In genomic region chr3:124780767-124781485, GRCh38 we compare ENCODE assay signal across 8 cellular contexts. TPM values are rescaled to one million over a fixed set of nuclear protein-coding genes. Genes with fewer than 3 reads are reported as not detected.
A peak's percentile ranks its signal among the peaks of the same experiment; 100 is the strongest.
DNase-seq lines count a peak whose midpoint lies in the region; FAIRE-seq and TF ChIP-seq lines count a peak whose summit lies in the region.

No MANE protein-coding gene starts in this region.

- TF ChIP-seq CTCF in astrocyte (IDR thresholded peaks at IDR 0.05; ENCODE audit: insufficient read depth, low read depth, low read length): no peak
- no peak for TF ChIP-seq CTCF in smooth muscle cell (IDR thresholded peaks at IDR 0.05; ENCODE audit: borderline replicate concordance, insufficient read depth, poor library complexity, severe bottlenecking)
- no peak for TF ChIP-seq CTCF in CD14-positive monocyte (IDR thresholded peaks at IDR 0.05)

- peak; percentile 63 for FAIRE-seq in astrocyte (lab: Jason Lieb, UNC)

- H3K4me1 Mint-ChIP-seq in astrocyte (ENCODE audit: low read depth, unreplicated experiment) (peaks cover 40% of the 10 kb centered on the region), immature natural killer cell (peaks cover 40 to 51% of the 10 kb centered on the region in 2 donors), CD14-positive monocyte (peaks cover 37% of the 10 kb centered on the region)

- WGBS in smooth muscle cell (ENCODE audit: low lambda C conversion rate): 9% methylated on average over 14 of the region's 15 CpGs

- H3K9ac ChIP-seq in HUES6 (ENCODE audit: low read length) (peak overlapping the region; percentile 27), astrocyte (ENCODE audit: low read length) (peak overlapping the region; percentile 74), smooth muscle cell (ENCODE audit: low read depth) (peak overlapping the region; percentile 84)

- H3K27me3 ChIP-seq in HUES6 (ENCODE audit: control insufficient read depth, insufficient read depth, low read length) (no peaks in the 10 kb centered on the region), astrocyte (ENCODE audit: insufficient read depth, low read length) (no peaks in the 10 kb centered on the region), smooth muscle cell (ENCODE audit: low read depth) (no peaks in the 10 kb centered on the region)

- H2AFZ ChIP-seq in astrocyte (ENCODE audit: low read depth, low read length) (peak overlapping the region; percentile 6), smooth muscle cell (ENCODE audit: low read depth) (no peak overlapping the region)

- H3K27ac ChIP-seq in HUES6 (ENCODE audit: low read depth, low read length) (no peak overlapping the region; the same call in 1 of the 2 replicates), astrocyte (ENCODE audit: low read depth, low read length) (peak overlapping the region; percentile 83), smooth muscle cell (ENCODE audit: low read depth) (peak overlapping the region; percentile 98)

- H3K9me3 Mint-ChIP-seq in astrocyte (ENCODE audit: unreplicated experiment) (no peaks in the 10 kb centered on the region), immature natural killer cell (no peaks in the 10 kb centered on the region), CD14-positive monocyte (peaks cover 0 to 2% (median 0%) of the 10 kb centered on the region in 7 donors)

- H3K27me3 Mint-ChIP-seq in astrocyte (ENCODE audit: low read depth, unreplicated experiment): no peaks in the 10 kb centered on the region
- H3K27me3 Mint-ChIP-seq in immature natural killer cell (ENCODE audit: low read depth in 3 of 3): peaks cover 8 to 13% (median 8%) of the 10 kb centered on the region in 3 donors
- peaks cover 4 to 18% (median 4%) of the 10 kb centered on the region in 3 donors for H3K27me3 Mint-ChIP-seq in CD14-positive monocyte (ENCODE audit: low read depth in 3 of 3)

- H3K9me3 ChIP-seq in HUES6 (ENCODE audit: control insufficient read depth, insufficient read depth, low read depth, low read length): no peaks in the 10 kb centered on the region
- no peaks in the 10 kb centered on the region for H3K9me3 ChIP-seq in astrocyte (ENCODE audit: insufficient read depth, low read depth, low read length)
- H3K9me3 ChIP-seq in smooth muscle cell (replicated peaks; ENCODE audit: low read depth): no peaks in the 10 kb centered on the region

- H3K36me3 ChIP-seq in HUES6 (ENCODE audit: control insufficient read depth, insufficient read depth, low read length) (peaks cover 72% of the 10 kb centered on the region), astrocyte (ENCODE audit: insufficient read depth, low read length) (peaks cover 4% of the 10 kb centered on the region), smooth muscle cell (ENCODE audit: low read depth) (no peaks in the 10 kb centered on the region)

- H3K79me2 ChIP-seq in astrocyte (ENCODE audit: insufficient read depth, low read length) (peaks cover 9% of the 10 kb centered on the region), smooth muscle cell (ENCODE audit: low read depth) (peaks cover 14% of the 10 kb centered on the region)

- H3K4me1 ChIP-seq in HUES6 (ENCODE audit: control insufficient read depth, insufficient read depth, low read length) (peaks cover 49% of the 10 kb centered on the region), astrocyte (ENCODE audit: insufficient read depth, low read length) (peaks cover 41% of the 10 kb centered on the region), smooth muscle cell (ENCODE audit: low read depth) (peaks cover 17% of the 10 kb centered on the region)

- H3K4me2 ChIP-seq in astrocyte (ENCODE audit: low read length): peak overlapping the region; percentile 69
- peak overlapping the region; percentile 72 for H3K4me2 ChIP-seq in smooth muscle cell

- H3K36me3 Mint-ChIP-seq in astrocyte (ENCODE audit: low read depth, unreplicated experiment) (peaks cover 17% of the 10 kb centered on the region), immature natural killer cell (peaks cover 0 to 7% (median 4%) of the 10 kb centered on the region in 3 donors), CD14-positive monocyte (no peaks in the 10 kb centered on the region)

- intact Hi-C loops in CD14-positive monocyte (cut with micrococcal nuclease): loop anchor here in 1 of 2 donors (5.0 kb wide), 1 partner anchor 106 kb away; the partner anchor contains the start of gene ITGB5

- peaks cover 10% of the 10 kb centered on the region for H3F3A ChIP-seq in smooth muscle cell (ENCODE audit: low read depth)

- DNase-seq in astrocyte (ENCODE audit: low read depth) (peak; percentile 78), immature natural killer cell (no peak), smooth muscle cell (lab: John Stamatoyannopoulos, UW; ENCODE audit: unreplicated experiment) (peak; percentile 33), CD14-positive monocyte (ENCODE audit: low spot score) (no peak), GM19238 (ENCODE audit: insufficient read length, low spot score) (no peak), EL (no peak)
- no peak for DNase-seq in activated CD4-positive, alpha-beta T cell treated with anti-CD3 and anti-CD28 coated beads for 4 hours

- H4K20me1 ChIP-seq in astrocyte (ENCODE audit: insufficient read depth, low read length): peaks cover 6% of the 10 kb centered on the region
- no peaks in the 10 kb centered on the region for H4K20me1 ChIP-seq in smooth muscle cell (ENCODE audit: low read depth)

- H3K4me3 ChIP-seq in HUES6 (ENCODE audit: low read depth, low read length) (no peak overlapping the region), astrocyte (ENCODE audit: insufficient read depth, low read depth, low read length) (no peak overlapping the region), smooth muscle cell (no peak overlapping the region)

- H3K4me3 Mint-ChIP-seq in astrocyte (ENCODE audit: unreplicated experiment) (peak overlapping the region; percentile 8), immature natural killer cell (peak overlapping the region in 3 of 5 donors; percentile 26 to 38 (median 31)), CD14-positive monocyte (peak overlapping the region in 1 of 2 donors; percentile 78)

- H3K27ac Mint-ChIP-seq in astrocyte (ENCODE audit: unreplicated experiment): peak overlapping the region; percentile 95
- peak overlapping the region in 2 of 6 donors; percentile 25 to 33 for H3K27ac Mint-ChIP-seq in immature natural killer cell
- H3K27ac Mint-ChIP-seq in CD14-positive monocyte: peak overlapping the region in 1 of 7 donors; percentile 26

RNA-seq across cellular contexts. Expression of gene UMPS, which starts 50.7 kb away (rescaled TPM):
- total RNA-seq in astrocyte (25.4 and 38.3 TPM in 2 replicates), smooth muscle cell (16.9 and 79.2 TPM in 2 replicates)
- polyA plus RNA-seq in immature natural killer cell (10 to 100 TPM; 10.5 to 24.1 (median 10.6) TPM), smooth muscle cell (22.3 and 26.4 TPM in 2 replicates), CD14-positive monocyte (10 to 100 TPM in 1 of 2 donors, 1 to 10 TPM in 1; 9.1 to 13.5 TPM)

Comparison
In these comparisons a context has a peak if more than half of its experiments do, and no peak if none do; other contexts are left out.
1. H3K9ac ChIP-seq: peak in every context shown above with its lines; median percentile 84 in smooth muscle cell; 74 in astrocyte; 27 in HUES6.
2. DNase-seq: peak in astrocyte (single experiment) and smooth muscle cell (single experiment); none in immature natural killer cell (0 of 3), CD14-positive monocyte (single experiment), GM19238 (single experiment), EL (single experiment) and activated CD4-positive, alpha-beta T cell treated with anti-CD3 and anti-CD28 coated beads for 4 hours (0 of 2).